9 cellular contexts compared by ENCODE assay signal in genomic region chr21:16420086-16420724, GRCh38.
DNase-seq lines count a peak whose midpoint lies in the region; ATAC-seq lines count a peak whose summit lies in the region.
"Had no signal": no experiment of that assay in that cellular context is flagged by ENCODE, and none has a peak within 500 bp of the region (broad histone marks: within the 10 kb centered on the region; RNA-seq: fewer than 3 reads in every experiment).

No MANE protein-coding gene starts in this region.

- H3K4me3 ChIP-seq in effector memory CD4-positive, alpha-beta T cell (ENCODE audit: insufficient read depth, low read depth, low read length, poor library complexity, severe bottlenecking), result no peak overlapping the region
- H3K4me3 ChIP-seq: mucosa of descending colon had no signal

- no peak for ATAC-seq in GM19463 (IDR thresholded peaks at IDR 0.05; ENCODE audit: unreplicated experiment)
- ATAC-seq in GM18858 (IDR thresholded peaks at IDR 0.05; ENCODE audit: unreplicated experiment), result no peak
- ATAC-seq in GM21529 (IDR thresholded peaks at IDR 0.05; ENCODE audit: unreplicated experiment), result no peak
- ATAC-seq: mucosa of descending colon had no signal

- H3K27ac ChIP-seq in effector memory CD4-positive, alpha-beta T cell (ENCODE audit: insufficient read depth, low read length, poor library complexity, severe bottlenecking), result no peak overlapping the region

- no peaks in the 10 kb centered on the region for H3K9me3 ChIP-seq in effector memory CD4-positive, alpha-beta T cell (ENCODE audit: control insufficient read depth, low read length)
- H3K9me3 ChIP-seq: mucosa of descending colon had no signal

- H3K4me1 ChIP-seq in effector memory CD4-positive, alpha-beta T cell (ENCODE audit: control insufficient read depth, insufficient read depth, low read length, poor library complexity, severe bottlenecking), result no peaks in the 10 kb centered on the region

- H3K27me3 ChIP-seq in effector memory CD4-positive, alpha-beta T cell (replicated peaks; ENCODE audit: control insufficient read depth, insufficient read depth, low read length, poor library complexity, severe bottlenecking), result no peaks in the 10 kb centered on the region

- in situ Hi-C loops in G401 (cut with HindIII; ENCODE audit: low sequenced_read_pairs), result no loop called here

- no peaks in the 10 kb centered on the region for H3K36me3 ChIP-seq in effector memory CD4-positive, alpha-beta T cell (ENCODE audit: control insufficient read depth, insufficient read depth, low read length)

- DNase-seq in G401 (ENCODE audit: low spot score), result peak; percentile 72
- peak; percentile 43 for DNase-seq in SK-N-DZ (ENCODE audit: low spot score)
- peak; percentile 85 for DNase-seq in globus pallidus (ENCODE audit: low spot score)
- peak; percentile 44 for DNase-seq in retina
- DNase-seq in effector memory CD4-positive, alpha-beta T cell, result no peak

Comparison
In these comparisons a context has a peak if more than half of its experiments do, and no peak if none do; other contexts are left out.
1. DNase-seq: peak in G401 (single experiment), SK-N-DZ (single experiment), globus pallidus (single experiment) and retina (single experiment); none in effector memory CD4-positive, alpha-beta T cell (0 of 3).